ENCODE assay signal across 8 cellular contexts in the genomic region with DNA sequence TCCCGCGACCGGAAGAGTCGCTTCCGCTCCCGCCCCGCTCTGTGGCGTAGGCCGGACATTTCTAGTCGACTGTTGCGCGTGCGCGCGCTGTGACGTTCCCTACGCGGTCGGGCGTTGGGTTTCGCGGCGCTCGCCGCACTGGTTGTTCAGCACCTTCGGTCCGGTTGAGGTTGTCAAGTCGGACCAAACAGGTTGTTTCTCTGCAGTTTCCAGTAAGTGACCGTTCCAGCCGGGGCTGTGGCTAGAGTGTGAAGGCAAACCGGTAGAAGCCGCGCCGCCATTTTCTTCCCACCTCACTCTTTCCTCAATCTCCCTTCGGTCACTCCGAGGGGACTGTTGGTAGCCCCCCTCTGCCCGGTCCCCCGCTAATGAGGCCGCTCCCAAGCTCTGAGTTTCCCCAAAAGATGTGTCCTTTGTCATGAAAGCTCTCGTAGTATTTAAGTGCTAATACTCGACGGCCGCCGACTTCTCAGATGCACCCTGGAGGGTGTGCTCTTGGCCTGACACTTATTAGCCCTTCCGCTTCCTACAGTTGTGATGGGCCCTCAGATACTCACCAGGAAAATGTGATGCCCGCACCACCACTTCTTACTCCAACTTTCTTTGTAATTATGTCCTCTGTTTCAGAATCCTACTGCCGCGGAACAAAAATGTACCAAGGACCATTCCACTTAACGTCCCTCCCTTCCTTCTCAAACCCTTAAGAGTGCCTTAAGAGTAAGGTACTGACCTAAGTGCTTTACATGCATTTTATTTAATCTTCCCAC. TPM values are rescaled to one million over a fixed set of nuclear protein-coding genes. Genes with fewer than 3 reads are reported as not detected.
A peak's percentile ranks its signal among the peaks of the same experiment; 100 is the strongest.
DNase-seq lines count a peak whose midpoint lies in the region; ATAC-seq and TF ChIP-seq lines count a peak whose summit lies in the region.

No MANE protein-coding gene starts in this region.

- H4K20me1 ChIP-seq in PC-3 (ENCODE audit: low read length): no peaks in the 10 kb centered on the region

- H3K9ac ChIP-seq in HUES48 (ENCODE audit: low read depth, low read length): peak overlapping the region; percentile 95
- peak overlapping the region; percentile 92 for H3K9ac ChIP-seq in PC-3 (ENCODE audit: low read length)
- H3K9ac ChIP-seq in mucosa of rectum (ENCODE audit: low read depth in 1 of 2, low read length in 2 of 2): peak overlapping the region; percentile 97

- H3K4me1 ChIP-seq in HUES48 (ENCODE audit: control insufficient read depth, insufficient read depth, low read length) (peaks cover 17% of the 10 kb centered on the region), PC-3 (ENCODE audit: insufficient read depth, low read length) (peaks cover 25% of the 10 kb centered on the region), esophagus (ENCODE audit: control insufficient read depth in 2 of 2, insufficient read depth in 2 of 2, low read length in 1 of 2) (no peaks in the 10 kb centered on the region), mucosa of rectum (ENCODE audit: control insufficient read depth in 2 of 2, insufficient read depth in 2 of 2, low read length in 2 of 2) (peaks cover 0 to 3% of the 10 kb centered on the region in 2 donors)

- peak overlapping the region; percentile 97 for H3K27ac ChIP-seq in HUES48 (ENCODE audit: low read depth, low read length)
- peak overlapping the region; percentile 77 for H3K27ac ChIP-seq in PC-3 (ENCODE audit: low read length)
- H3K27ac ChIP-seq in esophagus (ENCODE audit: low read depth in 2 of 2, low read length in 1 of 2): peak overlapping the region; percentile 87 to 95
- peak overlapping the region; percentile 97 for H3K27ac ChIP-seq in mucosa of rectum (ENCODE audit: low read depth in 2 of 2, low read length in 2 of 2)

- no peaks in the 10 kb centered on the region for H3K27me3 ChIP-seq in HUES48 (ENCODE audit: control insufficient read depth, insufficient read depth, low read length)
- H3K27me3 ChIP-seq in PC-3 (ENCODE audit: low read length): no peaks in the 10 kb centered on the region
- no peaks in the 10 kb centered on the region for H3K27me3 ChIP-seq in esophagus (ENCODE audit: control insufficient read depth in 1 of 2, insufficient read depth in 2 of 2, low read length in 2 of 2)
- H3K27me3 ChIP-seq in mucosa of rectum (ENCODE audit: control insufficient read depth in 2 of 2, insufficient read depth in 2 of 2, low read length in 2 of 2): no peaks in the 10 kb centered on the region

- 2 to 3% methylated on average over 47 to 49 of the region's 49 CpGs for WGBS in esophagus, 2 donors

- H3K27ac Mint-ChIP-seq in activated T-cell treated with anti-CD3 and anti-CD28 coated beads, Interleukin-2, amount 50 U/mL, for 24 hours: peak overlapping the region; percentile 97

- H2AFZ ChIP-seq in PC-3 (ENCODE audit: low read length): peak overlapping the region; percentile 99

- H3K79me2 ChIP-seq in PC-3 (ENCODE audit: low read length): peaks cover 7% of the 10 kb centered on the region

- peak overlapping the region; percentile 87 for H3K4me3 Mint-ChIP-seq in activated T-cell treated with anti-CD3 and anti-CD28 coated beads, Interleukin-2, amount 50 U/mL, for 24 hours

- H3K36me3 ChIP-seq in HUES48 (ENCODE audit: control insufficient read depth, insufficient read depth, low read length) (no peaks in the 10 kb centered on the region), PC-3 (ENCODE audit: low read depth, low read length) (no peaks in the 10 kb centered on the region), esophagus (ENCODE audit: control insufficient read depth in 2 of 2, insufficient read depth in 2 of 2, low read length in 1 of 2) (no peaks in the 10 kb centered on the region), mucosa of rectum (ENCODE audit: control insufficient read depth in 2 of 2, insufficient read depth in 2 of 2, low read length in 2 of 2) (no peaks in the 10 kb centered on the region)

- DNase-seq in DMS 273 (lab: John Stamatoyannopoulos, UW; ENCODE audit: unreplicated experiment) (peak; percentile 97), PC-3 (peak; percentile 97)
- peak; percentile 88 for DNase-seq in activated T-cell treated with anti-CD3 and anti-CD28 coated beads, Interleukin-2, amount 50 U/mL, for 24 hours
- DNase-seq in stimulated activated CD8-positive, alpha-beta memory T cell treated with anti-CD3 and anti-CD28 coated beads, Interleukin-4, amount 100 ng/mL, for 24 hours (ENCODE audit: low read depth): peak; percentile 79

- TSS peak; percentile 90 for BruUV-seq in PC-3 (replicated peaks; lab: Mats Ljungman, UMichigan)

- CTCF ChIA-PET in PC-3 (lab: Charles Lee): no interaction called here

- POLR2A ChIA-PET in PC-3 (lab: Charles Lee; ENCODE audit: unreplicated experiment): interaction anchor here (0.6 kb wide), 1 partner anchor 56 kb away, joined by 3 read pairs; no protein-coding TSS in a partner anchor

- H3K9me2 ChIP-seq in PC-3 (replicated peaks; ENCODE audit: low read length): no peaks in the 10 kb centered on the region

- intact Hi-C loops in PC-3 (cut with micrococcal nuclease): loop anchor here (1.0 to 5.0 kb wide), 4 partner anchors 56 to 194 kb away; partner anchors contain the start of genes SLC30A1 and TRAF5

- peaks cover 3% of the 10 kb centered on the region for H3K9me3 Mint-ChIP-seq in activated T-cell treated with anti-CD3 and anti-CD28 coated beads, Interleukin-2, amount 50 U/mL, for 24 hours

- ATAC-seq in GM21447 (IDR thresholded peaks at IDR 0.05; ENCODE audit: unreplicated experiment) (peak; percentile 97), PC-3 (peak; percentile 96)

- no peak for TF ChIP-seq CTCF in PC-3 (conservative IDR thresholded peaks at IDR 0.05; ENCODE audit: low read depth, low read length)

- H3K4me3 ChIP-seq in HUES48 (ENCODE audit: low read depth, low read length) (peak overlapping the region; percentile 77), PC-3 (ENCODE audit: low read length) (peak overlapping the region; percentile 86), esophagus (ENCODE audit: low read depth in 1 of 2, low read length in 2 of 2) (peak overlapping the region; percentile 54 to 71), mucosa of rectum (ENCODE audit: low read length in 2 of 2) (peak overlapping the region; percentile 90 to 95)

- no peaks in the 10 kb centered on the region for H3F3A ChIP-seq in PC-3 (ENCODE audit: low read length, unreplicated experiment)

- peaks cover 54% of the 10 kb centered on the region for H3K4me1 Mint-ChIP-seq in activated T-cell treated with anti-CD3 and anti-CD28 coated beads, Interleukin-2, amount 50 U/mL, for 24 hours (ENCODE audit: low read depth)

- H3K27me3 Mint-ChIP-seq in activated T-cell treated with anti-CD3 and anti-CD28 coated beads, Interleukin-2, amount 50 U/mL, for 24 hours: no peaks in the 10 kb centered on the region

- H3K4me2 ChIP-seq in PC-3 (ENCODE audit: low read length): peak overlapping the region; percentile 92

- H3K36me3 Mint-ChIP-seq in activated T-cell treated with anti-CD3 and anti-CD28 coated beads, Interleukin-2, amount 50 U/mL, for 24 hours (ENCODE audit: low read depth): peaks cover 34% of the 10 kb centered on the region

- H3K9me3 ChIP-seq in HUES48 (ENCODE audit: control insufficient read depth, insufficient read depth, low read length) (no peaks in the 10 kb centered on the region), PC-3 (ENCODE audit: low read length) (no peaks in the 10 kb centered on the region), esophagus (ENCODE audit: control insufficient read depth in 2 of 2, insufficient read depth in 1 of 2, low read depth in 1 of 2, low read length in 1 of 2) (no peaks in the 10 kb centered on the region), mucosa of rectum (ENCODE audit: control insufficient read depth in 2 of 2, low read length in 2 of 2) (no peaks in the 10 kb centered on the region)

RNA-seq across cellular contexts. Expression of gene TRAF5, which starts 56.3 kb away (rescaled TPM):
- 5.1 and 12.2 TPM in 2 replicates for total RNA-seq in PC-3 (2014; rRNA removed)
- 1 to 10 TPM; 3.2 to 4.9 TPM for polyA plus RNA-seq in esophagus

Comparison
In these comparisons a context has a peak if more than half of its experiments do, and no peak if none do; other contexts are left out.
1. Peak in every context shown above with its lines: DNase-seq, ATAC-seq, H3K4me3 ChIP-seq and H3K27ac ChIP-seq.